ENCODE assay signal across 9 cellular contexts in the genomic region with DNA sequence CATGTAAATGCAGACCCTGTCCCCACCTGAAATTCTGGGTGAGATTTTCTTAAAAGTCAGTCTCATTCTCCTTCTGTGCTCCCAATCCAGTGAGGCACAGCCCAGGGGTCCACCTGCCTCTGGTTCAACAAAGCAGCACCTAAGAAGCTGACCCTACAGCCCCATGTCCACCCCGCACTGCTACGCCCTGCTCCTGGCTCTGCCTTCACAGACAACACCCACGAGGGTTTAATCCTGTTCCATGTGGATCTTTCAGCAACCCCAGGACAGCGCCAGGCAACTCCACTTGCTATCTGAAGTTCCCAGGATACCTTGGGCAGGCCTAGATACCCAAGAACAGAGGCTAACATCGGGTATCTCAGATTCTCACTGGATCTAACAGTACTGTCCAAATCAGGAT. TPM values are rescaled to one million over a fixed set of nuclear protein-coding genes. Genes with fewer than 3 reads are reported as not detected.
DNase-seq lines count a peak whose midpoint lies in the region; ATAC-seq and TF ChIP-seq lines count a peak whose summit lies in the region.
"Had no signal": no experiment of that assay in that cellular context is flagged by ENCODE, and none has a peak within 500 bp of the region (broad histone marks: within the 10 kb centered on the region; RNA-seq: fewer than 3 reads in every experiment).

No MANE protein-coding gene starts in this region.

- intact Hi-C loops in breast epithelium (cut with DNase I; ENCODE audit: low total_unique reads), result no loop called here

- no peak for TF ChIP-seq POLR2A in breast epithelium (IDR thresholded peaks at IDR 0.05)

- POLR2A ChIA-PET in AG04449 (lab: Yijun Ruan, JAX), result interaction anchor here (0.7 to 1.2 kb wide), 2 partner anchors 9 kb away, joined by 3 read pairs; no protein-coding TSS in a partner anchor

- ATAC-seq in esophagus mucosa, result no peak

- H3K36me3 ChIP-seq in H7 (replicated peaks; ENCODE audit: control insufficient read depth, insufficient read depth, low read length) (peaks cover 8% of the 10 kb centered on the region), breast epithelium (no peaks in the 10 kb centered on the region), muscle layer of duodenum (ENCODE audit: control insufficient read depth in 1 of 2, insufficient read depth in 2 of 2, low read length in 2 of 2) (peaks cover 20 to 36% of the 10 kb centered on the region in 2 donors)

- in situ Hi-C loops in GM13977 (cut with MboI; ENCODE audit: low pct_unique_long_range_greater_than_20kb, low sequenced_read_pairs, unreplicated experiment), result no loop called here

- H3K9me3 ChIP-seq in breast epithelium (no peaks in the 10 kb centered on the region), muscle layer of duodenum (ENCODE audit: control insufficient read depth in 1 of 2, low read length in 2 of 2) (no peaks in the 10 kb centered on the region)

- H3K4me1 ChIP-seq in breast epithelium, result peaks cover 9 to 29% of the 10 kb centered on the region in 2 donors
- H3K4me1 ChIP-seq in muscle layer of duodenum (ENCODE audit: control insufficient read depth in 1 of 2, insufficient read depth in 2 of 2, low read length in 2 of 2), result peaks cover 14 to 36% of the 10 kb centered on the region in 2 donors

- TF ChIP-seq CTCF in AG04449 (IDR thresholded peaks at IDR 0.05; ENCODE audit: insufficient read depth, low read length, missing control alignments), result no peak
- no peak for TF ChIP-seq CTCF in breast epithelium (IDR thresholded peaks at IDR 0.05)
- no peak for TF ChIP-seq CTCF in GM13977 (IDR thresholded peaks at IDR 0.05; ENCODE audit: extremely low read depth, insufficient read depth, missing control alignments)

- DNase-seq in AG04449 (ENCODE audit: low read depth, low spot score) (no peak), H7 (peak; percentile 7), breast epithelium (ENCODE audit: low spot score in 2 of 2) (no peak), GM13977 (ENCODE audit: low spot score) (no peak), SW480 (ENCODE audit: low spot score) (no peak), NCI-H526 treated with DMSO at 0.1 percent for 48 hours (lab: John Stamatoyannopoulos, UW) (no peak)
- DNase-seq: activated naive CD4-positive, alpha-beta T cell had no signal

- H3K4me3 ChIP-seq in AG04449 (ENCODE audit: low read depth, low read length), result peak overlapping the region; percentile 75
- no peak overlapping the region for H3K4me3 ChIP-seq in H7 (ENCODE audit: insufficient read depth, low read depth, low read length)
- H3K4me3 ChIP-seq in breast epithelium, result peak overlapping the region in 2 of 3 donors; percentile 96 to 99
- peak overlapping the region; percentile 79 to 86 for H3K4me3 ChIP-seq in muscle layer of duodenum (ENCODE audit: low read depth in 1 of 2, low read length in 2 of 2)

- CTCF ChIA-PET in AG04449 (lab: Yijun Ruan, JAX), result no interaction called here

- H3K27ac ChIP-seq in breast epithelium (peak overlapping the region; percentile 54 to 92), muscle layer of duodenum (ENCODE audit: low read length) (no peak overlapping the region)

- H3K27me3 ChIP-seq in H7 (ENCODE audit: control insufficient read depth, insufficient read depth, low read length), result no peaks in the 10 kb centered on the region
- no peaks in the 10 kb centered on the region for H3K27me3 ChIP-seq in breast epithelium
- no peaks in the 10 kb centered on the region for H3K27me3 ChIP-seq in muscle layer of duodenum (ENCODE audit: low read depth, low read length)

RNA-seq across cellular contexts. Expression of a gene that starts 44.9 kb away (rescaled TPM):
- 362 and 415 TPM in 2 replicates for total RNA-seq in H7 (2014; rRNA removed; shearing (Covaris generic))
- total RNA-seq in breast epithelium, result 100 to 1,000 TPM; 339 to 515 (median 383) TPM
- 320 TPM for total RNA-seq in esophagus mucosa

RNA-seq across cellular contexts. Expression of a gene that starts 45.2 kb away (rescaled TPM):
- 249 and 274 TPM in 2 replicates for total RNA-seq in H7 (2014; rRNA removed; shearing (Covaris generic))
- 100 to 1,000 TPM; 298 to 321 (median 299) TPM for total RNA-seq in breast epithelium
- total RNA-seq in esophagus mucosa, result 177 TPM
